ENCODE assay signal across 8 cellular contexts in genomic region chr3:134029256-134029733, GRCh38. TPM values are rescaled to one million over a fixed set of nuclear protein-coding genes. Genes with fewer than 3 reads are reported as not detected.
A peak's percentile ranks its signal among the peaks of the same experiment; 100 is the strongest.
DNase-seq lines count a peak whose midpoint lies in the region; TF ChIP-seq lines count a peak whose summit lies in the region.

No MANE protein-coding gene starts in this region.

- H3K27me3 ChIP-seq in AG04450 (ENCODE audit: control insufficient read depth, insufficient read depth, low read length) (peaks cover 9% of the 10 kb centered on the region), HUES48 (ENCODE audit: control insufficient read depth, insufficient read depth, low read length) (peaks cover 41% of the 10 kb centered on the region), colonic mucosa (peaks cover 22% of the 10 kb centered on the region), mesenchymal stem cell (ENCODE audit: control insufficient read depth in 1 of 2, insufficient read depth in 1 of 2, low read length in 2 of 2) (peaks cover 24 to 48% of the 10 kb centered on the region in 2 experiments), uterus (no peaks in the 10 kb centered on the region)

- no peak overlapping the region for H2BK15ac ChIP-seq in mesenchymal stem cell (ENCODE audit: low read depth, poor library complexity, severe bottlenecking)

- H3K4me1 ChIP-seq in HUES48 (ENCODE audit: control insufficient read depth, insufficient read depth, low read length) (peaks cover 12% of the 10 kb centered on the region), colonic mucosa (no peaks in the 10 kb centered on the region), mesenchymal stem cell (ENCODE audit: control insufficient read depth, insufficient read depth, low read depth, low read length) (peaks cover 15% of the 10 kb centered on the region), uterus (no peaks in the 10 kb centered on the region)

- no peak overlapping the region for H4K91ac ChIP-seq in mesenchymal stem cell (ENCODE audit: low read length)

- no peak for DNase-seq in AG04450 (ENCODE audit: low read depth, low spot score)
- DNase-seq in colonic mucosa: peak; percentile 17
- peak; percentile 33 for DNase-seq in mesenchymal stem cell
- no peak for DNase-seq in uterus
- DNase-seq in NCI-H774 (lab: John Stamatoyannopoulos, UW): no peak
- no peak for DNase-seq in superior temporal gyrus (ENCODE audit: extremely low spot score)
- no peak for DNase-seq in NCI-H1092 (lab: John Stamatoyannopoulos, UW)

- no peak overlapping the region for H2BK12ac ChIP-seq in mesenchymal stem cell (ENCODE audit: low read length in 2 of 2)

- H3K4me3 ChIP-seq in AG04450 (ENCODE audit: low read depth, low read length): peak overlapping the region; percentile 63
- peak overlapping the region; percentile 71 for H3K4me3 ChIP-seq in HUES48 (ENCODE audit: low read depth, low read length)
- peak overlapping the region; percentile 53 for H3K4me3 ChIP-seq in colonic mucosa
- peak overlapping the region; percentile 58 to 75 for H3K4me3 ChIP-seq in mesenchymal stem cell (ENCODE audit: insufficient read depth in 1 of 2, low read depth in 1 of 2, low read length in 2 of 2)
- peak overlapping the region; percentile 32 to 56 for H3K4me3 ChIP-seq in uterus

- H2AFZ ChIP-seq in mesenchymal stem cell (ENCODE audit: low read depth, low read length): no peak overlapping the region

- CTCF ChIA-PET in AG04450 (lab: Charles Lee): no interaction called here

- no peaks in the 10 kb centered on the region for H3K79me1 ChIP-seq in mesenchymal stem cell (replicated peaks; ENCODE audit: low read length, poor library complexity, severe bottlenecking)

- no peak overlapping the region for H2BK120ac ChIP-seq in mesenchymal stem cell (ENCODE audit: low read depth, low read length)

- H3K9me3 ChIP-seq in AG04450 (ENCODE audit: control insufficient read depth, insufficient read depth, low read length) (no peaks in the 10 kb centered on the region), HUES48 (ENCODE audit: control insufficient read depth, insufficient read depth, low read length) (no peaks in the 10 kb centered on the region), colonic mucosa (no peaks in the 10 kb centered on the region), mesenchymal stem cell (ENCODE audit: control insufficient read depth, low read length) (no peaks in the 10 kb centered on the region), uterus (no peaks in the 10 kb centered on the region)

- TF ChIP-seq POLR2A in uterus (IDR thresholded peaks at IDR 0.05): no peak

- TF ChIP-seq CTCF in AG04450 (IDR thresholded peaks at IDR 0.05; ENCODE audit: low read depth, low read length) (no peak), colonic mucosa (IDR thresholded peaks at IDR 0.05) (no peak), uterus (IDR thresholded peaks at IDR 0.05) (no peak)

- POLR2A ChIA-PET in AG04450 (lab: Yijun Ruan, JAX): no interaction called here

- H3K36me3 ChIP-seq in HUES48 (ENCODE audit: control insufficient read depth, insufficient read depth, low read length): no peaks in the 10 kb centered on the region
- no peaks in the 10 kb centered on the region for H3K36me3 ChIP-seq in colonic mucosa
- no peaks in the 10 kb centered on the region for H3K36me3 ChIP-seq in mesenchymal stem cell (ENCODE audit: control insufficient read depth in 1 of 2, insufficient read depth in 2 of 2, low read depth in 1 of 2, low read length in 2 of 2)
- no peaks in the 10 kb centered on the region for H3K36me3 ChIP-seq in uterus

- no peak overlapping the region for H4K8ac ChIP-seq in mesenchymal stem cell (ENCODE audit: low read length)

- H3K4ac ChIP-seq in mesenchymal stem cell (ENCODE audit: low read depth in 1 of 2, low read length in 2 of 2): no peak overlapping the region

- peak overlapping the region in 1 of 2 experiments; percentile 18 for H3K18ac ChIP-seq in mesenchymal stem cell (ENCODE audit: low read depth in 1 of 2, low read length in 2 of 2)

- peak overlapping the region; percentile 99 for H3K4me2 ChIP-seq in mesenchymal stem cell (ENCODE audit: low read length, poor library complexity, severe bottlenecking)

- intact Hi-C loops in colonic mucosa (cut with DNase I) (no loop called here), uterus (cut with DNase I; ENCODE audit: low total_unique reads) (no loop called here)

- H3K23ac ChIP-seq in mesenchymal stem cell (ENCODE audit: low read length in 2 of 2): peak overlapping the region in 1 of 2 experiments; percentile 83

- H3K14ac ChIP-seq in mesenchymal stem cell (ENCODE audit: low read length in 2 of 2): peak overlapping the region in 1 of 2 experiments; percentile 61

- H3K9ac ChIP-seq in HUES48 (ENCODE audit: low read depth, low read length) (peak overlapping the region; percentile 0; the same call in 1 of the 2 replicates), colonic mucosa (ENCODE audit: low read depth in 2 of 2, low read length in 2 of 2) (peak overlapping the region in 1 of 2 donors; percentile 61), mesenchymal stem cell (ENCODE audit: low read length) (peak overlapping the region; percentile 61)

- no peak overlapping the region for H2BK5ac ChIP-seq in mesenchymal stem cell (ENCODE audit: low read depth, low read length, poor library complexity, severe bottlenecking)

- WGBS in mesenchymal stem cell: under 1% methylated on average over 40 of the region's 43 CpGs

- no peak overlapping the region for H2AK5ac ChIP-seq in mesenchymal stem cell (ENCODE audit: low read length, severe bottlenecking)

- H3K27ac ChIP-seq in AG04450 (ENCODE audit: low read depth, low read length) (no peak overlapping the region), HUES48 (ENCODE audit: low read depth, low read length) (no peak overlapping the region), colonic mucosa (no peak overlapping the region), mesenchymal stem cell (ENCODE audit: low read length, poor library complexity, severe bottlenecking) (no peak overlapping the region), uterus (peak overlapping the region; percentile 64 to 74)

RNA-seq across cellular contexts. Expression of gene SLCO2A1, which starts 0.4 kb away (rescaled TPM):
- 1.6 and 1.7 TPM in 2 replicates for polyA plus RNA-seq in AG04450 (2011; rRNA removed)
- polyA minus RNA-seq in AG04450 (2011; rRNA and poly(A)+ RNA removed): 1.0 and 1.4 TPM in 2 replicates
- total RNA-seq in colonic mucosa: 10 to 100 TPM; 26.3 to 34.8 TPM
- polyA plus RNA-seq in mesenchymal stem cell (2013, experiment 1 of 2): 1.2 TPM
- polyA plus RNA-seq in mesenchymal stem cell (2013, experiment 2 of 2): 1.4 TPM
- 100 to 1,000 TPM in 2 of 4 donors, 10 to 100 TPM in 1, 1 to 10 TPM in 1; 3.0 to 168 (median 79.6) TPM for total RNA-seq in uterus

Comparison
In these comparisons a context has a peak if more than half of its experiments do, and no peak if none do; other contexts are left out.
1. DNase-seq: peak in colonic mucosa (single experiment) and mesenchymal stem cell (single experiment); none in AG04450 (single experiment), uterus (0 of 2), NCI-H774 (single experiment), superior temporal gyrus (single experiment) and NCI-H1092 (single experiment).
2. H3K27ac ChIP-seq: peak in uterus (2 of 2); none in AG04450 (single experiment), HUES48 (single experiment), colonic mucosa (single experiment) and mesenchymal stem cell (single experiment).
3. Peak in every context shown above with its lines, with median percentiles within 50 percentile points of each other: H3K4me3 ChIP-seq.